In the genomic region with DNA sequence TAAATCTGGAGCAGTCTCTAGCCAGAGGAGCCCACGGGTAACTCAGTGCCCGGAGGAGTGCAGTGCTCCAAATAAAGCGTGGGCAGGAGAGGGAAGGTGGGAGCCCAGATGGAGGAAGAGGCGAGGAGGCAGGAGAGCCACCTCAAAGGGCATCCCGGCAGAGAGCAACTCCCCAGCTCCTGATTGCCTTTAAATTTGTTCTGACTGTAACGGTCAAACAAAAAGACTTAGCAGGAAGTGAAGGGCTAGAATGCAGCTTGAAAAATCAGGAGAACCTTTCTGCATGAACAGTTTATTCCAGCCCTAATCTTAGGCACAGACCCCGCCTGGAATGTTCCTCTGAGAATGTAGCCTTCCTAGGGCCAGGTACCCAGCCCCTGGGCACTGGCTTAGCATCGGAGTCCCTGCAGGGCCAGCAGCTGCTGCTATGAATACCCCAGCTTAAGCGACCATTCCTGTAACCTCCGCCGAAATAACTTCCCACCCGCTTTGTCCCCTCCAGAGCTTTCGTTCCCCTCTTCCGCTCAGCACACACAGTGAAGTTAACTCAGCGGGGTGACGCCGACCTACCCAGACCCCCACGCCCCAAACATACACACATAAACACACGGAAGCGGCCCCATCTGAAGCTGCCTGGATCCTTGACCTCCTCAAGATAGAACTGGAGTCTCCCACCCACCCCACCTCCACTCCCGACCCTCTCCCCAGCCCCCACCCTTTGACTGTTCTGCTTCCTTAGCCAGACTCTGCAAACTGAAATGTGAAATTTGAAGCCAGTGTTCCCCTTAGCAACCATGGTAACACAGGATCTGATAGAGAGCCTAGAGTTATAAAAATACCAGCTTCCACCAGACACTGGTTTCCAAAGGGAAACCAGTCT, we compare ENCODE assay signal across 1 cellular context.
TF ChIP-seq lines count a peak whose summit lies in the region.

No MANE protein-coding gene starts in this region.

TF ChIP-seq in GM23338, 12 proteins besides CTCF, POLR2A, EP300 and RAD21 (continued from another document):
- TF ChIP-seq, protein P1, sequence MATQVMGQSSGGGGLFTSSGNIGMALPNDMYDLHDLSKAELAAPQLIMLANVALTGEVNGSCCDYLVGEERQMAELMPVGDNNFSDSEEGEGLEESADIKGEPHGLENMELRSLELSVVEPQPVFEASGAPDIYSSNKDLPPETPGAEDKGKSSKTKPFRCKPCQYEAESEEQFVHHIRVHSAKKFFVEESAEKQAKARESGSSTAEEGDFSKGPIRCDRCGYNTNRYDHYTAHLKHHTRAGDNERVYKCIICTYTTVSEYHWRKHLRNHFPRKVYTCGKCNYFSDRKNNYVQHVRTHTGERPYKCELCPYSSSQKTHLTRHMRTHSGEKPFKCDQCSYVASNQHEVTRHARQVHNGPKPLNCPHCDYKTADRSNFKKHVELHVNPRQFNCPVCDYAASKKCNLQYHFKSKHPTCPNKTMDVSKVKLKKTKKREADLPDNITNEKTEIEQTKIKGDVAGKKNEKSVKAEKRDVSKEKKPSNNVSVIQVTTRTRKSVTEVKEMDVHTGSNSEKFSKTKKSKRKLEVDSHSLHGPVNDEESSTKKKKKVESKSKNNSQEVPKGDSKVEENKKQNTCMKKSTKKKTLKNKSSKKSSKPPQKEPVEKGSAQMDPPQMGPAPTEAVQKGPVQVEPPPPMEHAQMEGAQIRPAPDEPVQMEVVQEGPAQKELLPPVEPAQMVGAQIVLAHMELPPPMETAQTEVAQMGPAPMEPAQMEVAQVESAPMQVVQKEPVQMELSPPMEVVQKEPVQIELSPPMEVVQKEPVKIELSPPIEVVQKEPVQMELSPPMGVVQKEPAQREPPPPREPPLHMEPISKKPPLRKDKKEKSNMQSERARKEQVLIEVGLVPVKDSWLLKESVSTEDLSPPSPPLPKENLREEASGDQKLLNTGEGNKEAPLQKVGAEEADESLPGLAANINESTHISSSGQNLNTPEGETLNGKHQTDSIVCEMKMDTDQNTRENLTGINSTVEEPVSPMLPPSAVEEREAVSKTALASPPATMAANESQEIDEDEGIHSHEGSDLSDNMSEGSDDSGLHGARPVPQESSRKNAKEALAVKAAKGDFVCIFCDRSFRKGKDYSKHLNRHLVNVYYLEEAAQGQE (IDR thresholded peaks at IDR 0.05; ENCODE audit: unreplicated experiment), result no peak
- TF ChIP-seq EZH2 (IDR thresholded peaks at IDR 0.05; ENCODE audit: low read depth, unreplicated experiment) (no peak), POLR2AphosphoS5 (IDR thresholded peaks at IDR 0.05; ENCODE audit: low read depth) (no peak), ZNF114 (CRISPR knock-in tag; IDR thresholded peaks at IDR 0.05) (no peak), EZH2phosphoT487 (IDR thresholded peaks at IDR 0.05; ENCODE audit: unreplicated experiment) (no peak), STAT1 (IDR thresholded peaks at IDR 0.05; ENCODE audit: unreplicated experiment) (no peak), NANOG (IDR thresholded peaks at IDR 0.05; ENCODE audit: borderline replicate concordance) (no peak)
- TF ChIP-seq, protein P2, sequence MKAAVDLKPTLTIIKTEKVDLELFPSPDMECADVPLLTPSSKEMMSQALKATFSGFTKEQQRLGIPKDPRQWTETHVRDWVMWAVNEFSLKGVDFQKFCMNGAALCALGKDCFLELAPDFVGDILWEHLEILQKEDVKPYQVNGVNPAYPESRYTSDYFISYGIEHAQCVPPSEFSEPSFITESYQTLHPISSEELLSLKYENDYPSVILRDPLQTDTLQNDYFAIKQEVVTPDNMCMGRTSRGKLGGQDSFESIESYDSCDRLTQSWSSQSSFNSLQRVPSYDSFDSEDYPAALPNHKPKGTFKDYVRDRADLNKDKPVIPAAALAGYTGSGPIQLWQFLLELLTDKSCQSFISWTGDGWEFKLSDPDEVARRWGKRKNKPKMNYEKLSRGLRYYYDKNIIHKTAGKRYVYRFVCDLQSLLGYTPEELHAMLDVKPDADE (IDR thresholded peaks at IDR 0.05), result no peak; the same call in 1 of the 2 replicates
